In genomic region chr2:143176606-143177005, GRCh38 we compare ENCODE assay signal across 9 cellular contexts. TPM values are rescaled to one million over a fixed set of nuclear protein-coding genes. Genes with fewer than 3 reads are reported as not detected.
DNase-seq lines count a peak whose midpoint lies in the region; ATAC-seq and TF ChIP-seq lines count a peak whose summit lies in the region.
"Had no signal": no experiment of that assay in that cellular context is flagged by ENCODE, and none has a peak within 500 bp of the region (broad histone marks: within the 10 kb centered on the region; RNA-seq: fewer than 3 reads in every experiment).

No MANE protein-coding gene starts in this region.

- peaks cover 73% of the 10 kb centered on the region for H3K4me1 Mint-ChIP-seq in activated naive CD4-positive, alpha-beta T cell treated with anti-CD3 and anti-CD28 coated beads, Interleukin-2, amount 50 U/mL, for 24 hours
- H3K4me1 Mint-ChIP-seq in activated T-helper 17 cell treated with anti-CD3 and anti-CD28 coated beads, Interleukin-2, amount 50 U/mL, for 72 hours, result peaks cover 32% of the 10 kb centered on the region
- H3K4me1 Mint-ChIP-seq in stimulated activated naive CD8-positive, alpha-beta T cell treated with anti-CD3 and anti-CD28 coated beads, Interleukin-15, amount 100 ng/mL, for 72 hours, result peaks cover 47% of the 10 kb centered on the region

- no peak for TF ChIP-seq EP300 in esophagus muscularis mucosa (IDR thresholded peaks at IDR 0.05)

- H3K27me3 ChIP-seq in esophagus muscularis mucosa, result no peaks in the 10 kb centered on the region

- peak overlapping the region; percentile 95 for H3K27ac Mint-ChIP-seq in activated naive CD4-positive, alpha-beta T cell treated with anti-CD3 and anti-CD28 coated beads, Interleukin-2, amount 50 U/mL, for 24 hours
- peak overlapping the region; percentile 85 for H3K27ac Mint-ChIP-seq in activated T-helper 17 cell treated with anti-CD3 and anti-CD28 coated beads, Interleukin-2, amount 50 U/mL, for 72 hours
- H3K27ac Mint-ChIP-seq in stimulated activated naive CD8-positive, alpha-beta T cell treated with anti-CD3 and anti-CD28 coated beads, Interleukin-15, amount 100 ng/mL, for 72 hours, result no peak overlapping the region

- WGBS in esophagus muscularis mucosa, result 58% methylated on average over 3 of the region's 3 CpGs

- peak overlapping the region in 2 of 4 donors; percentile 26 to 44 for H3K4me3 ChIP-seq in esophagus muscularis mucosa

- no peaks in the 10 kb centered on the region for H3K4me1 ChIP-seq in esophagus muscularis mucosa

- no peak overlapping the region for H3K27ac ChIP-seq in esophagus muscularis mucosa (replicated peaks in 1 of 4)

- no peak for DNase-seq in activated naive CD4-positive, alpha-beta T cell treated with Interleukin-2 at 50 U/mL for 16 hours
- DNase-seq in stimulated activated naive CD8-positive, alpha-beta T cell treated with anti-CD3 and anti-CD28 coated beads, Interleukin-15, amount 100 ng/mL, for 72 hours, result no peak
- DNase-seq in inferior parietal cortex (ENCODE audit: extremely low spot score) (no peak), esophagus muscularis mucosa (ENCODE audit: extremely low spot score) (no peak), NCI-H1105 (lab: John Stamatoyannopoulos, UW) (no peak)
- DNase-seq: stimulated activated CD4-positive, alpha-beta T cell treated with anti-CD3 and anti-CD28 coated beads, Interleukin-12 subunit alpha, Interleukin-12 subunit beta, amount 100 ng/mL, for 4 hours had no signal

- TF ChIP-seq CTCF in esophagus muscularis mucosa (IDR thresholded peaks at IDR 0.05), result no peak

- peak overlapping the region; percentile 87 for H3K4me3 Mint-ChIP-seq in activated naive CD4-positive, alpha-beta T cell treated with anti-CD3 and anti-CD28 coated beads, Interleukin-2, amount 50 U/mL, for 24 hours
- peak overlapping the region; percentile 85 for H3K4me3 Mint-ChIP-seq in activated T-helper 17 cell treated with anti-CD3 and anti-CD28 coated beads, Interleukin-2, amount 50 U/mL, for 72 hours
- peak overlapping the region; percentile 36 to 72 for H3K4me3 Mint-ChIP-seq in stimulated activated naive CD8-positive, alpha-beta T cell treated with anti-CD3 and anti-CD28 coated beads, Interleukin-15, amount 100 ng/mL, for 72 hours

- H3K9me3 ChIP-seq in esophagus muscularis mucosa, result peaks cover 0 to 16% (median 7%) of the 10 kb centered on the region in 4 donors

- peaks cover 25% of the 10 kb centered on the region for H3K36me3 Mint-ChIP-seq in activated naive CD4-positive, alpha-beta T cell treated with anti-CD3 and anti-CD28 coated beads, Interleukin-2, amount 50 U/mL, for 24 hours
- peaks cover 27% of the 10 kb centered on the region for H3K36me3 Mint-ChIP-seq in activated T-helper 17 cell treated with anti-CD3 and anti-CD28 coated beads, Interleukin-2, amount 50 U/mL, for 72 hours (ENCODE audit: low read depth)

- intact Hi-C loops in esophagus muscularis mucosa (cut with DNase I), result no loop called here

- no peak for TF ChIP-seq POLR2A in esophagus muscularis mucosa (IDR thresholded peaks at IDR 0.05; ENCODE audit: low read depth)

- peaks cover 7% of the 10 kb centered on the region for H3K9me3 Mint-ChIP-seq in activated naive CD4-positive, alpha-beta T cell treated with anti-CD3 and anti-CD28 coated beads, Interleukin-2, amount 50 U/mL, for 24 hours
- H3K9me3 Mint-ChIP-seq in activated T-helper 17 cell treated with anti-CD3 and anti-CD28 coated beads, Interleukin-2, amount 50 U/mL, for 72 hours, result no peaks in the 10 kb centered on the region
- H3K9me3 Mint-ChIP-seq in stimulated activated naive CD8-positive, alpha-beta T cell treated with anti-CD3 and anti-CD28 coated beads, Interleukin-15, amount 100 ng/mL, for 72 hours, result no peaks in the 10 kb centered on the region

- ATAC-seq in HG03025 (IDR thresholded peaks at IDR 0.05; ENCODE audit: low FRiP score, unreplicated experiment), result peak; percentile 20
- no peak for ATAC-seq in activated T-helper 17 cell treated with anti-CD3 and anti-CD28 coated beads, Interleukin-2, amount 50 U/mL, for 72 hours (replicated peaks)
- no peak for ATAC-seq in stimulated activated naive CD8-positive, alpha-beta T cell treated with anti-CD3 and anti-CD28 coated beads, Interleukin-15, amount 100 ng/mL, for 72 hours

- no peaks in the 10 kb centered on the region for H3K36me3 ChIP-seq in esophagus muscularis mucosa

- H3K27me3 Mint-ChIP-seq in activated naive CD4-positive, alpha-beta T cell treated with anti-CD3 and anti-CD28 coated beads, Interleukin-2, amount 50 U/mL, for 24 hours, result no peaks in the 10 kb centered on the region
- no peaks in the 10 kb centered on the region for H3K27me3 Mint-ChIP-seq in activated T-helper 17 cell treated with anti-CD3 and anti-CD28 coated beads, Interleukin-2, amount 50 U/mL, for 72 hours
- no peaks in the 10 kb centered on the region for H3K27me3 Mint-ChIP-seq in stimulated activated naive CD8-positive, alpha-beta T cell treated with anti-CD3 and anti-CD28 coated beads, Interleukin-15, amount 100 ng/mL, for 72 hours

RNA-seq across cellular contexts. Expression of gene ARHGAP15, which starts 47.4 kb away (rescaled TPM):
- total RNA-seq in activated T-helper 17 cell treated with anti-CD3 and anti-CD28 coated beads, Interleukin-2, amount 50 U/mL, for 72 hours, result 10 to 100 TPM; 93.3 to 98.3 TPM
- 10 to 100 TPM in 1 of 4 donors, 1 to 10 TPM in 3; 5.4 to 13.3 (median 7.1) TPM for total RNA-seq in esophagus muscularis mucosa

Comparison
In these comparisons a context has a peak if more than half of its experiments do, and no peak if none do; other contexts are left out.
1. H3K27ac Mint-ChIP-seq: peak in activated naive CD4-positive, alpha-beta T cell treated with anti-CD3 and anti-CD28 coated beads, Interleukin-2, amount 50 U/mL, for 24 hours (single experiment) and activated T-helper 17 cell treated with anti-CD3 and anti-CD28 coated beads, Interleukin-2, amount 50 U/mL, for 72 hours (single experiment); none in stimulated activated naive CD8-positive, alpha-beta T cell treated with anti-CD3 and anti-CD28 coated beads, Interleukin-15, amount 100 ng/mL, for 72 hours (0 of 2).
2. RNA of gene ARHGAP15, which starts 47.4 kb away (total RNA-seq): 93.3 to 98.3 TPM in activated T-helper 17 cell treated with anti-CD3 and anti-CD28 coated beads, Interleukin-2, amount 50 U/mL, for 72 hours; 5.4 to 13.3 TPM in esophagus muscularis mucosa; every median in the first group is over 4 times any median in the second.
3. Peak in every context shown above with its lines, with median percentiles within 50 percentile points of each other: H3K4me3 Mint-ChIP-seq.